33 cellular contexts compared by ENCODE assay signal in the genomic region with DNA sequence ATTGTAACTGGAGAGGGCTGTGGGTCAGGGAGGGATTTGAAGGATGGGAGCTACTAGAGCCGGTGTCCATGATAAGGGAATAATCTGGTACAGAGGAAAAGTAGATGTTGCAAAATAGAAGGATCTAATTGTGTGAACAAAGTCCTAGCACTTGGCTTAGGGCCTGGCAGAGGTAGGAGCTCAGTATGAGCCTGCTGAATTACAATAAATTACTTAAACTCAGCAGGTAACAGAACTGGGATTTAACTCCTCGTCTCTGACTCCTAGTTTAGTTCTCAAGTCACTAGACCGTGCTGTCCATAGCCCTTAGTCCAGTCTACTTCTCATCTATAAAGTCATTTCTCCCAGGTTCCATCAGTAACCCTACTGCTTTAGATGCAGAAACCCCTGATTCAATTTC.
"Had no signal": no experiment of that assay in that cellular context is flagged by ENCODE, and none has a peak within 500 bp of the region (broad histone marks: within the 10 kb centered on the region; RNA-seq: fewer than 3 reads in every experiment).

No MANE protein-coding gene starts in this region.

- H3K9me3 ChIP-seq: adrenal gland, body of pancreas, breast epithelium, MG63 had no signal

- H3K4me3 ChIP-seq: adrenal gland, body of pancreas, breast epithelium, MG63 had no signal

- H3K27ac ChIP-seq: adrenal gland, body of pancreas, breast epithelium, VCaP had no signal

- H3K9me3 Mint-ChIP-seq: activated CD4-positive, alpha-beta T cell treated with anti-CD3 and anti-CD28 coated beads, Interleukin-2, amount 10 ng/mL, durations not matched to agents 24 days and 14 days; activated naive CD4-positive, alpha-beta T cell treated with anti-CD3 and anti-CD28 coated beads, Interleukin-2, amount 50 U/mL, for 24 hours; activated naive CD8-positive, alpha-beta T cell treated with anti-CD3 and anti-CD28 coated beads, Interleukin-2, amount 10 ng/mL, durations not matched to agents 7 days and 5 days; activated T-cell treated with anti-CD3 and anti-CD28 coated beads, Interleukin-2, amount 50 U/mL, for 24 hours; activated T-helper 2 cell treated with anti-CD3 and anti-CD28 coated beads, Interferon-gamma antibody, Interleukin-2, Interleukin-4, amounts not matched to agents 10 μg/mL and 5 μg/mL and 100 μg/mL, durations not matched to agents 14 hours and 24 hours and 36 hours had no signal

- H3K4me1 Mint-ChIP-seq: activated CD4-positive, alpha-beta T cell treated with anti-CD3 and anti-CD28 coated beads, Interleukin-2, amount 10 ng/mL, durations not matched to agents 24 days and 14 days; activated naive CD4-positive, alpha-beta T cell treated with anti-CD3 and anti-CD28 coated beads, Interleukin-2, amount 50 U/mL, for 24 hours; activated naive CD8-positive, alpha-beta T cell treated with anti-CD3 and anti-CD28 coated beads, Interleukin-2, amount 10 ng/mL, durations not matched to agents 7 days and 5 days had no signal

- H3K27me3 ChIP-seq: adrenal gland, body of pancreas, breast epithelium, MG63 had no signal

- H3K36me3 ChIP-seq: adrenal gland, breast epithelium, MG63 had no signal

- H3K4me1 ChIP-seq: body of pancreas, breast epithelium had no signal

- ATAC-seq: activated CD8-positive, alpha-beta T cell treated with anti-CD3 and anti-CD28 coated beads, Interleukin-2, amount 10 ng/mL, durations not matched to agents 7 days and 5 days; body of pancreas; Panc1 had no signal

- H3K36me3 Mint-ChIP-seq: activated naive CD4-positive, alpha-beta T cell treated with anti-CD3 and anti-CD28 coated beads, Interleukin-2, amount 50 U/mL, for 24 hours; activated naive CD8-positive, alpha-beta T cell treated with anti-CD3 and anti-CD28 coated beads, Interleukin-2, amount 10 ng/mL, durations not matched to agents 7 days and 5 days had no signal

- H3K27me3 Mint-ChIP-seq: activated naive CD8-positive, alpha-beta T cell treated with anti-CD3 and anti-CD28 coated beads, Interleukin-2, amount 10 ng/mL, durations not matched to agents 7 days and 5 days had no signal

- H3K27ac Mint-ChIP-seq: activated CD4-positive, alpha-beta T cell treated with anti-CD3 and anti-CD28 coated beads, Interleukin-2, amount 10 ng/mL, durations not matched to agents 24 days and 14 days; activated CD8-positive, alpha-beta T cell treated with anti-CD3 and anti-CD28 coated beads, Interleukin-2, amount 10 ng/mL, durations not matched to agents 7 days and 5 days; activated naive CD4-positive, alpha-beta T cell treated with anti-CD3 and anti-CD28 coated beads, Interleukin-2, amount 50 U/mL, for 24 hours; activated naive CD8-positive, alpha-beta T cell treated with anti-CD3 and anti-CD28 coated beads, Interleukin-2, amount 10 ng/mL, durations not matched to agents 7 days and 5 days; activated T-cell treated with anti-CD3 and anti-CD28 coated beads, Interleukin-2, amount 50 U/mL, for 24 hours; activated T-helper 2 cell treated with anti-CD3 and anti-CD28 coated beads, Interferon-gamma antibody, Interleukin-2, Interleukin-4, amounts not matched to agents 10 μg/mL and 5 μg/mL and 100 μg/mL, durations not matched to agents 14 hours and 24 hours and 36 hours had no signal

- H3K4me3 Mint-ChIP-seq: activated CD4-positive, alpha-beta T cell treated with anti-CD3 and anti-CD28 coated beads, Interleukin-2, amount 10 ng/mL, durations not matched to agents 24 days and 14 days; activated CD8-positive, alpha-beta T cell treated with anti-CD3 and anti-CD28 coated beads, Interleukin-2, amount 10 ng/mL, durations not matched to agents 7 days and 5 days; activated naive CD4-positive, alpha-beta T cell treated with anti-CD3 and anti-CD28 coated beads, Interleukin-2, amount 50 U/mL, for 24 hours; activated naive CD8-positive, alpha-beta T cell treated with anti-CD3 and anti-CD28 coated beads, Interleukin-2, amount 10 ng/mL, durations not matched to agents 7 days and 5 days; activated T-cell treated with anti-CD3 and anti-CD28 coated beads, Interleukin-2, amount 50 U/mL, for 24 hours had no signal

- DNase-seq: activated CD4-positive, alpha-beta T cell treated with anti-CD3 and anti-CD28 coated beads for 1 hour; activated CD4-positive, alpha-beta T cell treated with anti-CD3 and anti-CD28 coated beads, Interleukin-2, amount 10 ng/mL, durations not matched to agents 24 days and 14 days; activated CD4-positive, alpha-beta T cell treated with anti-CD3 and anti-CD28 coated beads, Interleukin-2, amount 50 U/mL, for 4 hours; activated CD4-positive, CD25-positive, alpha-beta regulatory T cell; activated CD8-positive, alpha-beta T cell treated with anti-CD3 and anti-CD28 coated beads, Interleukin-2, amount 10 ng/mL, durations not matched to agents 7 days and 5 days; activated gamma-delta T cell; activated naive CD4-positive, alpha-beta T cell treated with Interleukin-2 at 50 U/mL for 16 hours; activated naive CD8-positive, alpha-beta T cell treated with anti-CD3 and anti-CD28 coated beads, Interleukin-2, amount 10 ng/mL, durations not matched to agents 7 days and 5 days; activated T-cell treated with anti-CD3 and anti-CD28 coated beads, Interleukin-2, amount 50 U/mL, for 24 hours; adrenal gland; body of pancreas; Kasumi-1; KG1; MG63; NCI-H1048; NCI-H1105 treated with DMSO at 0.1 percent for 48 hours; NCI-H1436; NCI-H1694; NCI-H1930; NCI-H2081 treated with DMSO at 0.1 percent for 48 hours; NCI-H226; NCI-H446 treated with DMSO at 0.1 percent for 48 hours; NCI-H524; SIG-M5; SW 1271; T-helper 1 cell; T-helper 2 cell; T-helper 9 cell had no signal
